Comparison of ENCODE assay signal across 1 cellular context in the genomic region with DNA sequence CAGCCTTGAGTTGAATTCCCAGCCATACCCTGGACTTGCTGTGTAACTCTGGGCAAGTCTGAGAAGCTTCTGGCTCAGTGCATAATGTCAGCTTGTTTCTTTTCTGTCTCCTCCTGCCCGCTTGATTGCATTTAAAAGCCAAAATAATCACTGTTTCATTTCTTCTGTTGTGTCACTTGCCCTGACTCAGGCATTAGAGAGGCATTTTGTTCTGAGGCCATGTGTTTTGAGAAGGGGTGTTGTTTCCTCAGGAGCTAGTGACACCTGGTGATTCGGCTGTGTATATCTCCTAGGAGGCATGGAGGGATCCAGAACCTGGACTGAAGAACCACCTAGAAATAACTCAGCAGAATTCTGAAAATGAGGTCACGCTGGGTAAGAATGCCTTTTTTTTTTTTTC.
TF ChIP-seq lines count a peak whose summit lies in the region.

No MANE protein-coding gene starts in this region.

TF ChIP-seq in GM23338, 12 proteins besides CTCF, POLR2A, EP300 and RAD21 (continued from another document):
- TF ChIP-seq, protein P1, sequence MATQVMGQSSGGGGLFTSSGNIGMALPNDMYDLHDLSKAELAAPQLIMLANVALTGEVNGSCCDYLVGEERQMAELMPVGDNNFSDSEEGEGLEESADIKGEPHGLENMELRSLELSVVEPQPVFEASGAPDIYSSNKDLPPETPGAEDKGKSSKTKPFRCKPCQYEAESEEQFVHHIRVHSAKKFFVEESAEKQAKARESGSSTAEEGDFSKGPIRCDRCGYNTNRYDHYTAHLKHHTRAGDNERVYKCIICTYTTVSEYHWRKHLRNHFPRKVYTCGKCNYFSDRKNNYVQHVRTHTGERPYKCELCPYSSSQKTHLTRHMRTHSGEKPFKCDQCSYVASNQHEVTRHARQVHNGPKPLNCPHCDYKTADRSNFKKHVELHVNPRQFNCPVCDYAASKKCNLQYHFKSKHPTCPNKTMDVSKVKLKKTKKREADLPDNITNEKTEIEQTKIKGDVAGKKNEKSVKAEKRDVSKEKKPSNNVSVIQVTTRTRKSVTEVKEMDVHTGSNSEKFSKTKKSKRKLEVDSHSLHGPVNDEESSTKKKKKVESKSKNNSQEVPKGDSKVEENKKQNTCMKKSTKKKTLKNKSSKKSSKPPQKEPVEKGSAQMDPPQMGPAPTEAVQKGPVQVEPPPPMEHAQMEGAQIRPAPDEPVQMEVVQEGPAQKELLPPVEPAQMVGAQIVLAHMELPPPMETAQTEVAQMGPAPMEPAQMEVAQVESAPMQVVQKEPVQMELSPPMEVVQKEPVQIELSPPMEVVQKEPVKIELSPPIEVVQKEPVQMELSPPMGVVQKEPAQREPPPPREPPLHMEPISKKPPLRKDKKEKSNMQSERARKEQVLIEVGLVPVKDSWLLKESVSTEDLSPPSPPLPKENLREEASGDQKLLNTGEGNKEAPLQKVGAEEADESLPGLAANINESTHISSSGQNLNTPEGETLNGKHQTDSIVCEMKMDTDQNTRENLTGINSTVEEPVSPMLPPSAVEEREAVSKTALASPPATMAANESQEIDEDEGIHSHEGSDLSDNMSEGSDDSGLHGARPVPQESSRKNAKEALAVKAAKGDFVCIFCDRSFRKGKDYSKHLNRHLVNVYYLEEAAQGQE (IDR thresholded peaks at IDR 0.05; ENCODE audit: unreplicated experiment): no peak
- no peak for TF ChIP-seq JUNB (IDR thresholded peaks at IDR 0.05; ENCODE audit: unreplicated experiment)
- TF ChIP-seq CREB1 (CRISPR knock-in tag; IDR thresholded peaks at IDR 0.05; ENCODE audit: low read depth): no peak
